ENCODE assay signal across 20 cellular contexts in the genomic region with DNA sequence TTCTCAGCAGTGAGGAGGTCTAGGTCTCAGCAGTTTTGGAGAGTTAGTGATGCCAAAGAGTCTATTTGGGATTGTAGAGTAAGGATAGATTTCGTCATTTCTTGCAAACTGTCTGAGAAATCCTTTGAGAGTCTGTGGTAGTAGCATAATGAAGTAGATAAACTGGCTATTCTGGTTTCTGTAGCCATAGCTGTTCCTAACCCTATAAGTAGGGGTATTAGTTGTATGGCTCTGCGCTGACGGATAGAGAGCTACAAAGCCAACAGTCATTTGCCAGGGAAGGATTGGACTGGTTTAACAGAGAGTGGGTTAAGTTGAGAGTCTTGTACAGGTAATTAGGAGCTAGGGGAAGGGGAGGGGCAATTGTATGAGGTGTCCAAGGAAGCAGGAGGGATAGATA. TPM values are rescaled to one million over a fixed set of nuclear protein-coding genes. Genes with fewer than 3 reads are reported as not detected.
DNase-seq lines count a peak whose midpoint lies in the region; ATAC-seq, FAIRE-seq and TF ChIP-seq lines count a peak whose summit lies in the region.
"Had no signal": no experiment of that assay in that cellular context is flagged by ENCODE, and none has a peak within 500 bp of the region (broad histone marks: within the 10 kb centered on the region; RNA-seq: fewer than 3 reads in every experiment).

No MANE protein-coding gene starts in this region.

- H3K9me3 ChIP-seq in mammary epithelial cell (replicated peaks; ENCODE audit: insufficient read depth, low read length) (peaks cover 3% of the 10 kb centered on the region), keratinocyte (ENCODE audit: control insufficient read depth, low read depth, low read length) (peaks cover 2% of the 10 kb centered on the region), upper lobe of right lung (no peaks in the 10 kb centered on the region)
- H3K9me3 ChIP-seq: MG63, SJCRH30 had no signal

- H4K20me1 ChIP-seq in mammary epithelial cell (ENCODE audit: insufficient read depth, low read length) (no peaks in the 10 kb centered on the region), keratinocyte (ENCODE audit: control insufficient read depth, extremely low read depth, insufficient read depth, low read length) (no peaks in the 10 kb centered on the region)

- peak; percentile 11 for DNase-seq in DMS53 (lab: John Stamatoyannopoulos, UW)
- no peak for DNase-seq in DMS53 treated with DMSO at 0.1 percent for 48 hours (lab: John Stamatoyannopoulos, UW; ENCODE audit: unreplicated experiment)
- DNase-seq in mammary epithelial cell: peak; percentile 48
- no peak for DNase-seq in keratinocyte (ENCODE audit: low read depth, low spot score)
- no peak for DNase-seq in upper lobe of right lung
- DNase-seq in RPMI8226: no peak
- DNase-seq: AML-193, GDM1, H7, IMR-90, MG63, NCI-H1092, NCI-H1436 treated with DMSO at 0.1 percent for 48 hours, NCI-H2029, NCI-H446 treated with DMSO at 0.1 percent for 48 hours, SJCRH30 had no signal

- peak; percentile 26 for ATAC-seq in upper lobe of right lung
- ATAC-seq in GM18861 (IDR thresholded peaks at IDR 0.05; ENCODE audit: unreplicated experiment): no peak
- no peak for ATAC-seq in HG02623 (IDR thresholded peaks at IDR 0.05; ENCODE audit: unreplicated experiment)

- in situ Hi-C loops in mammary epithelial cell (cut with MboI; ENCODE audit: low sequenced_read_pairs in 2 of 2): no loop called here

- H3K36me3 ChIP-seq in mammary epithelial cell (ENCODE audit: insufficient read depth, low read length): no peaks in the 10 kb centered on the region
- H3K36me3 ChIP-seq in keratinocyte (ENCODE audit: control insufficient read depth in 2 of 2, extremely low read depth in 1 of 2, insufficient read depth in 2 of 2, low read length in 2 of 2): no peaks in the 10 kb centered on the region
- no peaks in the 10 kb centered on the region for H3K36me3 ChIP-seq in upper lobe of right lung
- H3K36me3 ChIP-seq: MG63, SJCRH30 had no signal

- intact Hi-C loops in mammary epithelial cell (cut with micrococcal nuclease): no loop called here
- intact Hi-C loops in upper lobe of right lung (cut with DNase I): no loop called here

- CTCF ChIA-PET in mammary epithelial cell (lab: Charles Lee; ENCODE audit: low non-redundant PET): no interaction called here

- dilution Hi-C loops in mammary epithelial cell (cut with HindIII; ENCODE audit: low sequenced_read_pairs): no loop called here
- dilution Hi-C loops in keratinocyte (cut with MboI; ENCODE audit: extremely low pct_ligation_motif_present, low sequenced_read_pairs): no loop called here

- no peak overlapping the region for H3K27ac ChIP-seq in mammary epithelial cell (ENCODE audit: insufficient read depth, low read depth, low read length)
- no peak overlapping the region for H3K27ac ChIP-seq in keratinocyte (ENCODE audit: control insufficient read depth, insufficient read depth, low read length)
- peak overlapping the region; percentile 18 for H3K27ac ChIP-seq in upper lobe of right lung
- H3K27ac ChIP-seq: 22Rv1, C4-2B, SJCRH30 had no signal

- H3K4me2 ChIP-seq in mammary epithelial cell (ENCODE audit: insufficient read depth, low read depth, low read length): no peak overlapping the region
- peak overlapping the region; percentile 12 for H3K4me2 ChIP-seq in keratinocyte (ENCODE audit: control insufficient read depth, extremely low read depth, insufficient read depth, low read depth, low read length)

- no peak for FAIRE-seq in keratinocyte (lab: Jason Lieb, UNC)

- H3K4me3 ChIP-seq in mammary epithelial cell (replicated peaks in 1 of 3; ENCODE audit: insufficient read depth in 1 of 3, low read depth in 2 of 3, low read length in 3 of 3): no peak overlapping the region
- H3K4me3 ChIP-seq in keratinocyte (ENCODE audit: control insufficient read depth in 2 of 3, extremely low read depth in 1 of 3, insufficient read depth in 2 of 3, low read depth in 1 of 3, low read length in 3 of 3): no peak overlapping the region
- no peak overlapping the region for H3K4me3 ChIP-seq in upper lobe of right lung
- H3K4me3 ChIP-seq: MG63, SJCRH30 had no signal

- H3K79me2 ChIP-seq in mammary epithelial cell (ENCODE audit: insufficient read depth, low read length) (no peaks in the 10 kb centered on the region), keratinocyte (ENCODE audit: control insufficient read depth, insufficient read depth, low read length) (no peaks in the 10 kb centered on the region)

- no peaks in the 10 kb centered on the region for H3K9me1 ChIP-seq in keratinocyte (ENCODE audit: control insufficient read depth, extremely low read depth, insufficient read depth, low read length)

- H3K27me3 ChIP-seq in mammary epithelial cell (ENCODE audit: insufficient read depth, low read length): no peaks in the 10 kb centered on the region
- no peaks in the 10 kb centered on the region for H3K27me3 ChIP-seq in keratinocyte (ENCODE audit: control insufficient read depth, extremely low read depth, insufficient read depth, low read length)
- no peaks in the 10 kb centered on the region for H3K27me3 ChIP-seq in upper lobe of right lung
- H3K27me3 ChIP-seq: MG63, SJCRH30 had no signal

- H2AFZ ChIP-seq in mammary epithelial cell (ENCODE audit: low read depth, low read length): no peak overlapping the region
- peak overlapping the region; percentile 61 for H2AFZ ChIP-seq in keratinocyte (ENCODE audit: control insufficient read depth, low read length)

- BruUV-seq in mammary epithelial cell (replicated peaks; lab: Mats Ljungman, UMichigan): no TSS peak

- H3K4me1 ChIP-seq in mammary epithelial cell (ENCODE audit: insufficient read depth, low read length) (peaks cover 3% of the 10 kb centered on the region), keratinocyte (ENCODE audit: control insufficient read depth, extremely low read depth, insufficient read depth, low read length) (peaks cover 13% of the 10 kb centered on the region), upper lobe of right lung (peaks cover 9% of the 10 kb centered on the region)

- TF ChIP-seq CTCF in mammary epithelial cell (conservative IDR thresholded peaks at IDR 0.05 in 1 of 2, IDR thresholded peaks at IDR 0.05 in 1 of 2; ENCODE audit: extremely low read depth in 1 of 2, insufficient read depth in 1 of 2, low read depth in 1 of 2, low read length in 2 of 2) (no peak), keratinocyte (optimal IDR thresholded peaks at IDR 0.05 in 1 of 3, IDR thresholded peaks at IDR 0.05 in 1 of 3, conservative IDR thresholded peaks at IDR 0.05 in 1 of 3; ENCODE audit: extremely low read depth in 1 of 3, insufficient read depth in 2 of 3, low read length in 3 of 3) (no peak), upper lobe of right lung (IDR thresholded peaks at IDR 0.05) (no peak)

- WGBS in mammary epithelial cell (ENCODE audit: low coverage, missing lambda C conversion rate): 56% methylated on average over 3 of the region's 3 CpGs

- H3K9ac ChIP-seq in mammary epithelial cell (ENCODE audit: insufficient read depth, low read length) (no peak overlapping the region), keratinocyte (ENCODE audit: control insufficient read depth, extremely low read depth, insufficient read depth, low read length) (no peak overlapping the region)

RNA-seq across cellular contexts. Expression of a gene that starts 50.6 kb away (rescaled TPM):
- total RNA-seq in mammary epithelial cell: 10 to 100 TPM; 10.9 to 25.7 TPM
- 16.9 TPM for polyA plus RNA-seq in mammary epithelial cell
- polyA minus RNA-seq in mammary epithelial cell: 8.2 TPM
- 18.3 to 51.6 TPM (median 19.5 TPM) in 3 replicates for polyA plus RNA-seq in keratinocyte
- polyA plus RNA-seq in keratinocyte (2011; ENCODE audit: low read depth): 9.4 TPM
- 20.7 and 27.6 TPM in 2 replicates for polyA plus RNA-seq in keratinocyte (2011; cell fraction: cytosol; rRNA removed)
- 30.1 and 33.7 TPM in 2 replicates for polyA plus RNA-seq in keratinocyte (2011; cell fraction: nucleus; rRNA removed)
- 13.5 and 54.4 TPM in 2 replicates for polyA plus RNA-seq in keratinocyte (2012; ENCODE audit: low replicate concordance)
- 10.9 to 42.9 TPM (median 12.5 TPM) in 3 replicates for polyA minus RNA-seq in keratinocyte
- 35.3 TPM for polyA minus RNA-seq in keratinocyte (2011; cell fraction: cytosol; rRNA and poly(A)+ RNA removed)
- polyA minus RNA-seq in keratinocyte (2011; cell fraction: nucleus; rRNA and poly(A)+ RNA removed): 10.7 and 11.8 TPM in 2 replicates
- total RNA-seq in upper lobe of right lung: 22.4 TPM

RNA-seq across cellular contexts. Expression of a gene that starts 55.0 kb away (rescaled TPM):
- total RNA-seq in mammary epithelial cell (1 to 10 TPM; 2.3 to 5.7 TPM), upper lobe of right lung (6.8 TPM)
- polyA plus RNA-seq in mammary epithelial cell (2.4 TPM), keratinocyte (2.6 to 5.4 TPM (median 5.2 TPM) in 3 replicates)
- polyA minus RNA-seq in mammary epithelial cell (7.5 TPM), keratinocyte (3.5 to 7.7 TPM (median 6.4 TPM) in 3 replicates)
- polyA plus RNA-seq in keratinocyte (2011; ENCODE audit: low read depth): 8.4 TPM
- 1.9 and 2.5 TPM in 2 replicates for polyA plus RNA-seq in keratinocyte (2011; cell fraction: cytosol; rRNA removed)
- 15.3 and 17.6 TPM in 2 replicates for polyA plus RNA-seq in keratinocyte (2011; cell fraction: nucleus; rRNA removed)
- 3.3 and 5.8 TPM in 2 replicates for polyA plus RNA-seq in keratinocyte (2012; ENCODE audit: low replicate concordance)
- polyA minus RNA-seq in keratinocyte (2011; cell fraction: cytosol; rRNA and poly(A)+ RNA removed): 1.9 TPM
- 9.8 and 11.0 TPM in 2 replicates for polyA minus RNA-seq in keratinocyte (2011; cell fraction: nucleus; rRNA and poly(A)+ RNA removed)

RNA-seq across cellular contexts. Expression of a gene that starts 55.9 kb away (rescaled TPM):
- total RNA-seq in mammary epithelial cell: 10 to 100 TPM; 22.3 to 25.7 TPM
- polyA plus RNA-seq in mammary epithelial cell: 22.5 TPM
- 39.1 TPM for polyA minus RNA-seq in mammary epithelial cell
- polyA plus RNA-seq in keratinocyte: 18.8 to 27.7 TPM (median 21.5 TPM) in 3 replicates
- polyA plus RNA-seq in keratinocyte (2011; ENCODE audit: low read depth): 7.0 TPM
- polyA plus RNA-seq in keratinocyte (2011; cell fraction: cytosol; rRNA removed): 16.3 and 24.8 TPM in 2 replicates
- polyA plus RNA-seq in keratinocyte (2011; cell fraction: nucleus; rRNA removed): 19.9 and 22.3 TPM in 2 replicates
- polyA plus RNA-seq in keratinocyte (2012; ENCODE audit: low replicate concordance): 6.8 and 23.1 TPM in 2 replicates
- 26.8 to 56.8 TPM (median 37.7 TPM) in 3 replicates for polyA minus RNA-seq in keratinocyte
- polyA minus RNA-seq in keratinocyte (2011; cell fraction: cytosol; rRNA and poly(A)+ RNA removed): 30.9 TPM
- polyA minus RNA-seq in keratinocyte (2011; cell fraction: nucleus; rRNA and poly(A)+ RNA removed): 16.5 and 17.5 TPM in 2 replicates
- 22.1 TPM for total RNA-seq in upper lobe of right lung

Comparison
In these comparisons a context has a peak if more than half of its experiments do, and no peak if none do; other contexts are left out.
1. DNase-seq: peak in DMS53 (single experiment) and mammary epithelial cell (single experiment); none in DMS53 treated with DMSO at 0.1 percent for 48 hours (single experiment), keratinocyte (single experiment), upper lobe of right lung (single experiment) and RPMI8226 (single experiment).